ENCODE assay signal across 8 cellular contexts in the genomic region with DNA sequence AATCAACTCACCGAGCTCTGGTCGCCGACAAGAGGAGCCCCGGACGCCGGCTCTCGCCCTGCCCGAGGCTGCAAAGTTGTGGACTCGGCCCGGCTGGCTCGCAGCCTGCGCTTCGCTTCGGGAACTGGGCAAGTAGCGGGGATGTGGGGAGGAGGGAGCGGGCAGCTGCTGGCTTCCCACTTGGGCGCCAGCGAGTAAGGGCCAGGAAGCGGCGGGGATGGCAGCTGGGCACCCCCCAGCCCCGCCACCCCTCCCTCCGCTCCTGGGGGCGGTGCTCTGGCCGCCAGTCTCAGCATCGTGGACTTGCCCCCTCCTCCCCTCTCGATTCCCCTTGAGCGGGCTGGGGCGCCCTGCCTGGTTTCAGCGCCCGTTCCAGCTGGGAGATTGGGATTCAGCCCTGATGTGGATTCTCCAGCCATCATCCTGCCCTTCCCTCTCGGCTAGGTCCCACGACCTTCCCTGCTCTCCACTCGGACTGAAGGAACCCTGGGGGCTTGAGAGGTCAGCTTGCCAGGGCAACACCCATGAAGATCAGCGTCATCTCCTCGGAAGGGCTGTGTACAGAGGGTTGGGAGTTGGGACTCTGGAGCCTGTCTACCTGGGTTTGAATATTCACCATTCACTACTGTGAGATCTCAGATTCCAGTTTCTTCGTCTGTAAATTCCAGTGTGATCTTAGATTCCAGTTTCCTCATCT. TPM values are rescaled to one million over a fixed set of nuclear protein-coding genes. Genes with fewer than 3 reads are reported as not detected.
DNase-seq lines count a peak whose midpoint lies in the region; ATAC-seq, FAIRE-seq and TF ChIP-seq lines count a peak whose summit lies in the region.

A gene with protein sequence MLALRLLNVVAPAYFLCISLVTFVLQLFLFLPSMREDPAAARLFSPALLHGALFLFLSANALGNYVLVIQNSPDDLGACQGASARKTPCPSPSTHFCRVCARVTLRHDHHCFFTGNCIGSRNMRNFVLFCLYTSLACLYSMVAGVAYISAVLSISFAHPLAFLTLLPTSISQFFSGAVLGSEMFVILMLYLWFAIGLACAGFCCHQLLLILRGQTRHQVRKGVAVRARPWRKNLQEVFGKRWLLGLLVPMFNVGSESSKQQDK (minus strand): TSS at position 200 of the 697 bp plus-strand sequence. CDS start 2,053 bp downstream, outside the sequence.

- no peak within 1 kb of the TSS for H3K4me3 Mint-ChIP-seq in activated CD8-positive, alpha-beta memory T cell treated with anti-CD3 and anti-CD28 coated beads, Interleukin-2, amount 10 ng/mL, durations not matched to agents 7 days and 5 days

- TF ChIP-seq CTCF in ascending aorta (IDR thresholded peaks at IDR 0.05) (no peak), lower lobe of right lung (IDR thresholded peaks at IDR 0.05) (no peak), mucosa of descending colon (IDR thresholded peaks at IDR 0.05) (no peak)

- no peak for FAIRE-seq in H54 (lab: Jason Lieb, UNC)

- peaks cover 17% of the 10 kb centered on the region for H3K4me1 Mint-ChIP-seq in activated CD8-positive, alpha-beta memory T cell treated with anti-CD3 and anti-CD28 coated beads, Interleukin-2, amount 10 ng/mL, durations not matched to agents 7 days and 5 days

- no peak for TF ChIP-seq POLR2A in H54 (IDR thresholded peaks at IDR 0.05; ENCODE audit: low read depth, low read length)

- peaks cover 23% of the 10 kb centered on the region for H3K27me3 ChIP-seq in ascending aorta
- peaks cover 96% of the 10 kb centered on the region for H3K27me3 ChIP-seq in lower lobe of right lung (ENCODE audit: low read depth)

- H3K9me3 ChIP-seq in ascending aorta (no peaks in the 10 kb centered on the region), lower lobe of right lung (no peaks in the 10 kb centered on the region), mucosa of descending colon (no peaks in the 10 kb centered on the region)

- CTCF ChIA-PET in activated CD8-positive, alpha-beta memory T cell treated with anti-CD3 and anti-CD28 coated beads, Interleukin-2, amount 10 ng/mL, durations not matched to agents 7 days and 5 days (lab: Charles Lee), result interaction anchor here (0.9 to 1.8 kb wide), 3 partner anchors 171 to 406 kb away, joined by 3 to 4 read pairs (median 3); no protein-coding TSS in a partner anchor

- ATAC-seq in left ventricle myocardium superior (no peak), lower lobe of right lung (peak in 1 of 2 donors; percentile 16), mucosa of descending colon (no peak)
- ATAC-seq in activated CD8-positive, alpha-beta memory T cell treated with anti-CD3 and anti-CD28 coated beads, Interleukin-2, amount 10 ng/mL, durations not matched to agents 7 days and 5 days, result no peak

- H3K4me3 ChIP-seq in ascending aorta (peak within 1 kb of the TSS; percentile 34 to 62), lower lobe of right lung (peak within 1 kb of the TSS; percentile 42), mucosa of descending colon (no peak within 1 kb of the TSS)

- no peak within 1 kb of the TSS for H3K27ac ChIP-seq in ascending aorta
- no peak within 1 kb of the TSS for H3K27ac ChIP-seq in lower lobe of right lung

- H3K4me1 ChIP-seq in ascending aorta (peaks cover 2 to 13% of the 10 kb centered on the region in 2 donors), lower lobe of right lung (peaks cover 14% of the 10 kb centered on the region), mucosa of descending colon (ENCODE audit: low read depth) (peaks cover 8% of the 10 kb centered on the region)

- no peaks in the 10 kb centered on the region for H3K9me3 Mint-ChIP-seq in activated CD8-positive, alpha-beta memory T cell treated with anti-CD3 and anti-CD28 coated beads, Interleukin-2, amount 10 ng/mL, durations not matched to agents 7 days and 5 days (ENCODE audit: low read depth)

- H3K36me3 ChIP-seq in ascending aorta (no peaks in the 10 kb centered on the region), lower lobe of right lung (no peaks in the 10 kb centered on the region), mucosa of descending colon (ENCODE audit: low read depth) (no peaks in the 10 kb centered on the region)

- peaks cover 84% of the 10 kb centered on the region for H3K27me3 Mint-ChIP-seq in activated CD8-positive, alpha-beta memory T cell treated with anti-CD3 and anti-CD28 coated beads, Interleukin-2, amount 10 ng/mL, durations not matched to agents 7 days and 5 days

- peak; percentile 47 for DNase-seq in cardiac septum (ENCODE audit: low spot score)
- no peak for DNase-seq in left ventricle myocardium superior
- no peak for DNase-seq in ascending aorta (ENCODE audit: low spot score in 2 of 2)
- no peak for DNase-seq in lower lobe of right lung
- no peak for DNase-seq in H54 (ENCODE audit: insufficient read length, low spot score)
- DNase-seq in mucosa of descending colon, result no peak
- no peak for DNase-seq in activated CD8-positive, alpha-beta memory T cell treated with anti-CD3 and anti-CD28 coated beads, Interleukin-2, amount 10 ng/mL, durations not matched to agents 7 days and 5 days
- no peak for DNase-seq in NK-92 treated with Interleukin-12 subunit alpha and Interleukin-12 subunit beta, amount 100 ng/mL, for 24 hours (lab: John Stamatoyannopoulos, UW)

- intact Hi-C loops in cardiac septum (cut with DNase I), result loop anchor here (5.0 kb wide), 1 partner anchor 56 kb away; no protein-coding TSS in a partner anchor
- intact Hi-C loops in left ventricle myocardium superior (cut with micrococcal nuclease), result no loop called here
- intact Hi-C loops in ascending aorta (cut with DNase I), result no loop called here
- intact Hi-C loops in lower lobe of right lung (cut with DNase I), result no loop called here
- intact Hi-C loops in mucosa of descending colon (cut with DNase I, micrococcal nuclease), result no loop called here

- H3K27ac Mint-ChIP-seq in activated CD8-positive, alpha-beta memory T cell treated with anti-CD3 and anti-CD28 coated beads, Interleukin-2, amount 10 ng/mL, durations not matched to agents 7 days and 5 days, result no peak within 1 kb of the TSS

- no peaks in the 10 kb centered on the region for H3K36me3 Mint-ChIP-seq in activated CD8-positive, alpha-beta memory T cell treated with anti-CD3 and anti-CD28 coated beads, Interleukin-2, amount 10 ng/mL, durations not matched to agents 7 days and 5 days

RNA-seq across cellular contexts. Expression of the gene that starts here (rescaled TPM):
- total RNA-seq in cardiac septum (not detected), left ventricle myocardium superior (not detected), ascending aorta (not detected), lower lobe of right lung (not detected), mucosa of descending colon (1 to 10 TPM in 1 of 3 donors, not detected in 2; 1.7 TPM)
- total RNA-seq in activated CD8-positive, alpha-beta memory T cell treated with anti-CD3 and anti-CD28 coated beads, Interleukin-2, amount 10 ng/mL, durations not matched to agents 7 days and 5 days, result not detected

Comparison
In these comparisons a context has a peak if more than half of its experiments do, and no peak if none do; other contexts are left out.
1. Peak in DNase-seq in cardiac septum; RNA of the gene not detected or under 1 TPM.